Comparison of ENCODE assay signal across 16 cellular contexts in genomic region chr2:168165418-168165817, GRCh38.
DNase-seq lines count a peak whose midpoint lies in the region; ATAC-seq and TF ChIP-seq lines count a peak whose summit lies in the region.
"Had no signal": no experiment of that assay in that cellular context is flagged by ENCODE, and none has a peak within 500 bp of the region (broad histone marks: within the 10 kb centered on the region; RNA-seq: fewer than 3 reads in every experiment).

No MANE protein-coding gene starts in this region.

- TF ChIP-seq CTCF in foreskin fibroblast (IDR thresholded peaks at IDR 0.05; ENCODE audit: low read depth, low read length) (no peak), BE2C (IDR thresholded peaks at IDR 0.05; ENCODE audit: low read depth, low read length) (no peak)

- no peak for DNase-seq in activated naive CD4-positive, alpha-beta T cell treated with anti-CD3 and anti-CD28 coated beads, Interleukin-2, amount 10 ng/mL, durations not matched to agents 7 days and 5 days
- DNase-seq in activated T-cell treated with anti-CD3 and anti-CD28 coated beads, Interleukin-2, amount 50 U/mL, for 72 hours: no peak
- peak; percentile 30 to 64 for DNase-seq in foreskin fibroblast
- no peak for DNase-seq in stimulated activated naive CD8-positive, alpha-beta T cell treated with anti-CD3 and anti-CD28 coated beads, Interleukin-15, amount 100 ng/mL, for 72 hours
- DNase-seq in BE2C: no peak
- DNase-seq in T-cell: no peak
- no peak for DNase-seq in OCI-M2 (lab: John Stamatoyannopoulos, UW; ENCODE audit: unreplicated experiment)
- DNase-seq: AML-193; effector memory CD8-positive, alpha-beta T cell; EL; hypothalamus; Karpas-422; NCI-H446 treated with DMSO at 0.1 percent for 48 hours; retina had no signal

- POLR2A ChIA-PET in T-cell (lab: Charles Lee): interaction anchor here in 1 of 2 donors (0.5 kb wide), 1 partner anchor 619 kb away, joined by 3 read pairs; no protein-coding TSS in a partner anchor

- peak; percentile 38 to 41 for ATAC-seq in activated T-cell treated with anti-CD3 and anti-CD28 coated beads, Interleukin-2, amount 50 U/mL, for 72 hours (replicated peaks in 1 of 2)
- ATAC-seq in stimulated activated naive CD8-positive, alpha-beta T cell treated with anti-CD3 and anti-CD28 coated beads, Interleukin-15, amount 100 ng/mL, for 72 hours: peak; percentile 46
- no peak for ATAC-seq in T-cell (replicated peaks in 1 of 4)
- ATAC-seq: effector memory CD8-positive, alpha-beta T cell had no signal

- H3K36me3 ChIP-seq in BE2C: no peaks in the 10 kb centered on the region

- H3K27ac Mint-ChIP-seq in activated naive CD4-positive, alpha-beta T cell treated with anti-CD3 and anti-CD28 coated beads, Interleukin-2, amount 50 U/mL, for 24 hours: peak overlapping the region; percentile 62
- H3K27ac Mint-ChIP-seq in activated naive CD4-positive, alpha-beta T cell treated with anti-CD3 and anti-CD28 coated beads, Interleukin-2, amount 10 ng/mL, durations not matched to agents 7 days and 5 days: no peak overlapping the region
- peak overlapping the region; percentile 22 for H3K27ac Mint-ChIP-seq in activated T-cell treated with anti-CD3 and anti-CD28 coated beads, Interleukin-2, amount 50 U/mL, for 72 hours
- H3K27ac Mint-ChIP-seq in stimulated activated naive CD8-positive, alpha-beta T cell treated with anti-CD3 and anti-CD28 coated beads, Interleukin-15, amount 100 ng/mL, for 72 hours: peak overlapping the region; percentile 47 to 78
- H3K27ac Mint-ChIP-seq in T-cell: no peak overlapping the region

- no peaks in the 10 kb centered on the region for H3K27me3 ChIP-seq in BE2C
- H3K27me3 ChIP-seq: SJSA1 had no signal

- H3K4me1 Mint-ChIP-seq in activated naive CD4-positive, alpha-beta T cell treated with anti-CD3 and anti-CD28 coated beads, Interleukin-2, amount 50 U/mL, for 24 hours: peaks cover 45% of the 10 kb centered on the region
- H3K4me1 Mint-ChIP-seq in activated naive CD4-positive, alpha-beta T cell treated with anti-CD3 and anti-CD28 coated beads, Interleukin-2, amount 10 ng/mL, durations not matched to agents 7 days and 5 days: peaks cover 9% of the 10 kb centered on the region
- H3K4me1 Mint-ChIP-seq in activated T-cell treated with anti-CD3 and anti-CD28 coated beads, Interleukin-2, amount 50 U/mL, for 72 hours (ENCODE audit: low read depth): peaks cover 48% of the 10 kb centered on the region
- H3K4me1 Mint-ChIP-seq in stimulated activated naive CD8-positive, alpha-beta T cell treated with anti-CD3 and anti-CD28 coated beads, Interleukin-15, amount 100 ng/mL, for 72 hours: peaks cover 51% of the 10 kb centered on the region
- peaks cover 30 to 46% (median 42%) of the 10 kb centered on the region in 3 donors for H3K4me1 Mint-ChIP-seq in T-cell

- no peaks in the 10 kb centered on the region for H3K9me3 Mint-ChIP-seq in activated naive CD4-positive, alpha-beta T cell treated with anti-CD3 and anti-CD28 coated beads, Interleukin-2, amount 50 U/mL, for 24 hours
- no peaks in the 10 kb centered on the region for H3K9me3 Mint-ChIP-seq in activated naive CD4-positive, alpha-beta T cell treated with anti-CD3 and anti-CD28 coated beads, Interleukin-2, amount 10 ng/mL, durations not matched to agents 7 days and 5 days
- H3K9me3 Mint-ChIP-seq in activated T-cell treated with anti-CD3 and anti-CD28 coated beads, Interleukin-2, amount 50 U/mL, for 72 hours: no peaks in the 10 kb centered on the region
- H3K9me3 Mint-ChIP-seq in stimulated activated naive CD8-positive, alpha-beta T cell treated with anti-CD3 and anti-CD28 coated beads, Interleukin-15, amount 100 ng/mL, for 72 hours: no peaks in the 10 kb centered on the region
- H3K9me3 Mint-ChIP-seq in T-cell: no peaks in the 10 kb centered on the region
- H3K9me3 Mint-ChIP-seq: effector memory CD8-positive, alpha-beta T cell had no signal

- H3K4me3 ChIP-seq in foreskin fibroblast (ENCODE audit: low read depth in 1 of 2, low read length in 2 of 2) (peak overlapping the region in 1 of 2 donors; percentile 10), BE2C (ENCODE audit: low read depth, low read length) (no peak overlapping the region)
- H3K4me3 ChIP-seq: SJSA1 had no signal

- no peaks in the 10 kb centered on the region for H3K9me3 ChIP-seq in BE2C
- H3K9me3 ChIP-seq: SJSA1 had no signal

- CTCF ChIA-PET in activated naive CD4-positive, alpha-beta T cell treated with anti-CD3 and anti-CD28 coated beads, Interleukin-2, amount 10 ng/mL, durations not matched to agents 7 days and 5 days (lab: Charles Lee): interaction anchor here (1.0 kb wide), 1 partner anchor 46 kb away, joined by 3 read pairs; no protein-coding TSS in a partner anchor
- CTCF ChIA-PET in T-cell (lab: Charles Lee): no interaction called here

- H3K27me3 Mint-ChIP-seq in activated naive CD4-positive, alpha-beta T cell treated with anti-CD3 and anti-CD28 coated beads, Interleukin-2, amount 50 U/mL, for 24 hours: no peaks in the 10 kb centered on the region
- no peaks in the 10 kb centered on the region for H3K27me3 Mint-ChIP-seq in activated naive CD4-positive, alpha-beta T cell treated with anti-CD3 and anti-CD28 coated beads, Interleukin-2, amount 10 ng/mL, durations not matched to agents 7 days and 5 days
- no peaks in the 10 kb centered on the region for H3K27me3 Mint-ChIP-seq in activated T-cell treated with anti-CD3 and anti-CD28 coated beads, Interleukin-2, amount 50 U/mL, for 72 hours (ENCODE audit: low read depth)
- no peaks in the 10 kb centered on the region for H3K27me3 Mint-ChIP-seq in stimulated activated naive CD8-positive, alpha-beta T cell treated with anti-CD3 and anti-CD28 coated beads, Interleukin-15, amount 100 ng/mL, for 72 hours
- H3K27me3 Mint-ChIP-seq in T-cell: no peaks in the 10 kb centered on the region
- H3K27me3 Mint-ChIP-seq: effector memory CD8-positive, alpha-beta T cell had no signal

- no peak overlapping the region for H3K4me3 Mint-ChIP-seq in activated naive CD4-positive, alpha-beta T cell treated with anti-CD3 and anti-CD28 coated beads, Interleukin-2, amount 50 U/mL, for 24 hours
- no peak overlapping the region for H3K4me3 Mint-ChIP-seq in activated naive CD4-positive, alpha-beta T cell treated with anti-CD3 and anti-CD28 coated beads, Interleukin-2, amount 10 ng/mL, durations not matched to agents 7 days and 5 days
- H3K4me3 Mint-ChIP-seq in activated T-cell treated with anti-CD3 and anti-CD28 coated beads, Interleukin-2, amount 50 U/mL, for 72 hours: peak overlapping the region in 1 of 2 donors; percentile 53
- peak overlapping the region; percentile 44 for H3K4me3 Mint-ChIP-seq in stimulated activated naive CD8-positive, alpha-beta T cell treated with anti-CD3 and anti-CD28 coated beads, Interleukin-15, amount 100 ng/mL, for 72 hours
- no peak overlapping the region for H3K4me3 Mint-ChIP-seq in T-cell
- H3K4me3 Mint-ChIP-seq: effector memory CD8-positive, alpha-beta T cell had no signal

- no peaks in the 10 kb centered on the region for H3K4me1 ChIP-seq in BE2C
- H3K4me1 ChIP-seq: SJSA1 had no signal

- peaks cover 13% of the 10 kb centered on the region for H3K36me3 Mint-ChIP-seq in activated naive CD4-positive, alpha-beta T cell treated with anti-CD3 and anti-CD28 coated beads, Interleukin-2, amount 50 U/mL, for 24 hours
- peaks cover 21% of the 10 kb centered on the region for H3K36me3 Mint-ChIP-seq in activated naive CD4-positive, alpha-beta T cell treated with anti-CD3 and anti-CD28 coated beads, Interleukin-2, amount 10 ng/mL, durations not matched to agents 7 days and 5 days
- H3K36me3 Mint-ChIP-seq in activated T-cell treated with anti-CD3 and anti-CD28 coated beads, Interleukin-2, amount 50 U/mL, for 72 hours (ENCODE audit: insufficient read depth in 2 of 2): peaks cover 2 to 21% of the 10 kb centered on the region in 2 donors
- H3K36me3 Mint-ChIP-seq in T-cell: peaks cover 34% of the 10 kb centered on the region

Comparison
In these comparisons a context has a peak if more than half of its experiments do, and no peak if none do; other contexts are left out.
1. H3K27ac Mint-ChIP-seq: peak in activated naive CD4-positive, alpha-beta T cell treated with anti-CD3 and anti-CD28 coated beads, Interleukin-2, amount 50 U/mL, for 24 hours (single experiment), activated T-cell treated with anti-CD3 and anti-CD28 coated beads, Interleukin-2, amount 50 U/mL, for 72 hours (single experiment) and stimulated activated naive CD8-positive, alpha-beta T cell treated with anti-CD3 and anti-CD28 coated beads, Interleukin-15, amount 100 ng/mL, for 72 hours (2 of 2); none in activated naive CD4-positive, alpha-beta T cell treated with anti-CD3 and anti-CD28 coated beads, Interleukin-2, amount 10 ng/mL, durations not matched to agents 7 days and 5 days (single experiment) and T-cell (0 of 2).
2. H3K4me3 Mint-ChIP-seq: peak in stimulated activated naive CD8-positive, alpha-beta T cell treated with anti-CD3 and anti-CD28 coated beads, Interleukin-15, amount 100 ng/mL, for 72 hours (2 of 2); none in activated naive CD4-positive, alpha-beta T cell treated with anti-CD3 and anti-CD28 coated beads, Interleukin-2, amount 50 U/mL, for 24 hours (single experiment), activated naive CD4-positive, alpha-beta T cell treated with anti-CD3 and anti-CD28 coated beads, Interleukin-2, amount 10 ng/mL, durations not matched to agents 7 days and 5 days (single experiment) and T-cell (0 of 3).
3. DNase-seq: peak in foreskin fibroblast (2 of 2); none in activated naive CD4-positive, alpha-beta T cell treated with anti-CD3 and anti-CD28 coated beads, Interleukin-2, amount 10 ng/mL, durations not matched to agents 7 days and 5 days (single experiment), activated T-cell treated with anti-CD3 and anti-CD28 coated beads, Interleukin-2, amount 50 U/mL, for 72 hours (0 of 2), stimulated activated naive CD8-positive, alpha-beta T cell treated with anti-CD3 and anti-CD28 coated beads, Interleukin-15, amount 100 ng/mL, for 72 hours (0 of 2), BE2C (single experiment), T-cell (0 of 34) and OCI-M2 (single experiment).
4. ATAC-seq: peak in activated T-cell treated with anti-CD3 and anti-CD28 coated beads, Interleukin-2, amount 50 U/mL, for 72 hours (2 of 2) and stimulated activated naive CD8-positive, alpha-beta T cell treated with anti-CD3 and anti-CD28 coated beads, Interleukin-15, amount 100 ng/mL, for 72 hours (single experiment); none in T-cell (0 of 4).